18 cellular contexts compared by ENCODE assay signal in the genomic region with DNA sequence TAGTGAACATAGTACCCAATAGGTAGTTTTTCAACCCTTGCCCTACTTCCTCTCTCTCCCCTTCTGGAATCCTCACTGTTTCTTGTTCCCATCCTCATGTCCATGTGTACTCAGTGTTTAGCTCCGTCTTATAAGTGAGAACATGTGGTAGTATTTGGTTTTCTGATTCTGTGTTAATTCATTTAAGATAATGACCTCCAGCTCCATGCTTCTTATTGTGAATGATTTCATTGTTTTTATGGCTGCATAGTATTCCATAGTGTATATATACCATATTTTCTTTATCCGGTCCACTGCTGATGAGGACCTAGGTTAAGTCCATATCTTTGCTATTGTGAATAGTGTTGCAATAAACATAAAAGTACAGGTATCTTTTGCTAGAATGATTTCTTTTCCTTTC. TPM values are rescaled to one million over a fixed set of nuclear protein-coding genes. Genes with fewer than 3 reads are reported as not detected.
DNase-seq lines count a peak whose midpoint lies in the region; ATAC-seq, FAIRE-seq and TF ChIP-seq lines count a peak whose summit lies in the region.
"Had no signal": no experiment of that assay in that cellular context is flagged by ENCODE, and none has a peak within 500 bp of the region (broad histone marks: within the 10 kb centered on the region; RNA-seq: fewer than 3 reads in every experiment).

No MANE protein-coding gene starts in this region.

- H3K36me3 ChIP-seq in K562 (ENCODE audit: control insufficient read depth, insufficient read depth, low read length) (no peaks in the 10 kb centered on the region; the same call in 2 of the 3 replicates), BE2C (no peaks in the 10 kb centered on the region)
- H3K36me3 ChIP-seq: SJCRH30 had no signal

- no peaks in the 10 kb centered on the region for H3K9me3 Mint-ChIP-seq in activated T-cell treated with anti-CD3 and anti-CD28 coated beads, Interleukin-2, amount 50 U/mL, for 24 hours
- H3K9me3 Mint-ChIP-seq in nephron, result no peaks in the 10 kb centered on the region

- no peak for TF ChIP-seq RAD21 in K562 (CRISPR knock-in tag; conservative IDR thresholded peaks at IDR 0.05 in 1 of 2, IDR thresholded peaks at IDR 0.05 in 1 of 2)

- CTCF ChIA-PET in K562 (lab: Yijun Ruan, JAX; ENCODE audit: low intra/inter-chr PET ratio), result no interaction called here

- peaks cover 19% of the 10 kb centered on the region for H3K79me2 ChIP-seq in K562 (ENCODE audit: control insufficient read depth, insufficient read depth, low read length)

- TF ChIP-seq CTCF in K562 (IDR thresholded peaks at IDR 0.05 in 2 of 3, conservative IDR thresholded peaks at IDR 0.05 in 1 of 3; ENCODE audit: insufficient read depth in 2 of 3, low read depth in 1 of 3, low read length in 3 of 3), result no peak
- TF ChIP-seq CTCF in nephron (IDR thresholded peaks at IDR 0.05; ENCODE audit: unreplicated experiment in 3 of 3), result no peak
- no peak for TF ChIP-seq CTCF in BE2C (IDR thresholded peaks at IDR 0.05; ENCODE audit: low read depth, low read length)

- H3K9me3 ChIP-seq in K562 (replicated peaks; ENCODE audit: control insufficient read depth, insufficient read depth, low read depth, low read length) (no peaks in the 10 kb centered on the region), BE2C (no peaks in the 10 kb centered on the region)
- H3K9me3 ChIP-seq: SJCRH30 had no signal

- no peaks in the 10 kb centered on the region for H3K9me1 ChIP-seq in K562 (ENCODE audit: control insufficient read depth, insufficient read depth, low read length)

- BruUV-seq in K562 (replicated peaks; lab: Mats Ljungman, UMichigan), result no TSS peak

- ATAC-seq in K562, result no peak
- ATAC-seq in GM19463 (IDR thresholded peaks at IDR 0.05; ENCODE audit: unreplicated experiment), result no peak

- in situ Hi-C loops in K562 (cut with MboI), result no loop called here

- FAIRE-seq in GM19239 (lab: Jason Lieb, UNC), result peak; percentile 26
- no peak for FAIRE-seq in K562 (lab: Jason Lieb, UNC)
- FAIRE-seq: A204.1 had no signal

- POLR2A ChIA-PET in K562 (lab: Yijun Ruan, JAX), result no interaction called here

- H3K4me3 Mint-ChIP-seq in activated T-cell treated with anti-CD3 and anti-CD28 coated beads, Interleukin-2, amount 50 U/mL, for 24 hours, result no peak overlapping the region
- H3K4me3 Mint-ChIP-seq in nephron, result no peak overlapping the region

- H3K27me3 Mint-ChIP-seq in activated T-cell treated with anti-CD3 and anti-CD28 coated beads, Interleukin-2, amount 50 U/mL, for 24 hours, result no peaks in the 10 kb centered on the region
- no peaks in the 10 kb centered on the region for H3K27me3 Mint-ChIP-seq in nephron (ENCODE audit: low read depth)

- no peak overlapping the region for H2AFZ ChIP-seq in K562 (ENCODE audit: low read depth, low read length)

- peak overlapping the region; percentile 62 for H3K27ac Mint-ChIP-seq in activated T-cell treated with anti-CD3 and anti-CD28 coated beads, Interleukin-2, amount 50 U/mL, for 24 hours
- H3K27ac Mint-ChIP-seq in nephron, result peak overlapping the region in 2 of 3 experiments; percentile 1 to 4

- H3K36me3 Mint-ChIP-seq in activated T-cell treated with anti-CD3 and anti-CD28 coated beads, Interleukin-2, amount 50 U/mL, for 24 hours (ENCODE audit: low read depth), result peaks cover 26% of the 10 kb centered on the region
- H3K36me3 Mint-ChIP-seq in nephron (ENCODE audit: low read depth), result peaks cover 6% of the 10 kb centered on the region

- H3K4me1 ChIP-seq in K562 (replicated peaks in 1 of 2; ENCODE audit: control insufficient read depth in 2 of 2, insufficient read depth in 2 of 2, low read length in 2 of 2) (peaks cover 10 to 12% of the 10 kb centered on the region in 2 experiments; a peak in 4 of 5 replicates), BE2C (no peaks in the 10 kb centered on the region; the same call in 1 of the 2 replicates)
- H3K4me1 ChIP-seq: SJCRH30 had no signal

- TF ChIP-seq POLR2A in K562 (conservative IDR thresholded peaks at IDR 0.05), result no peak

- DNase-seq in activated T-cell treated with anti-CD3 and anti-CD28 coated beads, Interleukin-2, amount 50 U/mL, for 24 hours, result no peak
- DNase-seq in activated T-cell treated with anti-CD3 and anti-CD28 coated beads, Interleukin-2, amount 50 U/mL, for 1 hour, result no peak
- DNase-seq in GM19239 (ENCODE audit: insufficient read length, low spot score) (no peak), K562 (ENCODE audit: extremely low read depth in 1 of 4, low spot score in 3 of 4) (no peak), BE2C (no peak), DMS53 treated with DMSO at 0.1 percent for 48 hours (lab: John Stamatoyannopoulos, UW; ENCODE audit: unreplicated experiment) (no peak)
- DNase-seq: EL; NCI-H1092 treated with DMSO at 0.1 percent for 48 hours; NCI-H1694 treated with DMSO at 0.1 percent for 48 hours; NCI-H69; NK-92 treated with Interleukin-12 subunit alpha and Interleukin-12 subunit beta, amount 100 ng/mL, for 24 hours; OCI-M1; SJCRH30 had no signal

- intact Hi-C loops in K562 (cut with micrococcal nuclease), result no loop called here

- 96% methylated on average over 2 of the region's 2 CpGs for WGBS in K562 (ENCODE audit: insufficient coverage, low coverage, missing lambda C conversion rate)

- H3K4me1 Mint-ChIP-seq in activated T-cell treated with anti-CD3 and anti-CD28 coated beads, Interleukin-2, amount 50 U/mL, for 24 hours (ENCODE audit: low read depth), result peaks cover 87% of the 10 kb centered on the region
- H3K4me1 Mint-ChIP-seq in nephron, result peaks cover 67% of the 10 kb centered on the region

- no peak for TF ChIP-seq EP300 in K562 (IDR thresholded peaks at IDR 0.05; ENCODE audit: low read length)

- no peak overlapping the region for H3K4me2 ChIP-seq in K562 (ENCODE audit: insufficient read depth, low read length)
- H3K4me2 ChIP-seq: KMS-11 had no signal

- no peak overlapping the region for H3K9ac ChIP-seq in K562 (ENCODE audit: insufficient read depth in 1 of 2, low read depth in 2 of 2, low read length in 2 of 2)
- H3K9ac ChIP-seq: KMS-11 had no signal

- no peak overlapping the region for H3K4me3 ChIP-seq in K562
- no peak overlapping the region for H3K4me3 ChIP-seq in BE2C (ENCODE audit: low read depth, low read length)
- H3K4me3 ChIP-seq: SJCRH30 had no signal

- no peaks in the 10 kb centered on the region for H3K27me3 ChIP-seq in K562 (ENCODE audit: control insufficient read depth in 2 of 2, insufficient read depth in 2 of 2, low read length in 2 of 2)
- no peaks in the 10 kb centered on the region for H3K27me3 ChIP-seq in BE2C
- H3K27me3 ChIP-seq: SJCRH30 had no signal

- no peak overlapping the region for H3K27ac ChIP-seq in K562 (ENCODE audit: extremely low read depth, low read depth, low read length)
- H3K27ac ChIP-seq: KMS-11, RWPE1, SJCRH30 had no signal

- H4K20me1 ChIP-seq in K562 (replicated peaks; ENCODE audit: control insufficient read depth, insufficient read depth, low read length), result peaks cover 18% of the 10 kb centered on the region

TF ChIP-seq in K562, 482 proteins besides CTCF, POLR2A, EP300 and RAD21:
- TF ChIP-seq ZNF146 (CRISPR knock-in tag; IDR thresholded peaks at IDR 0.05; ENCODE audit: unreplicated experiment), result peak; percentile 51
- TF ChIP-seq FOXA1 (IDR thresholded peaks at IDR 0.05; ENCODE audit: borderline replicate concordance), result no peak
TF ChIP-seq in K562: peak in this region for 1.

RNA-seq across cellular contexts. Expression of a gene that starts 31.0 kb away (rescaled TPM):
- 15.6 and 19.2 TPM in 2 replicates for total RNA-seq in K562 (2011; cell fraction: chromatin; rRNA removed; ENCODE audit: low replicate concordance)
- 10.3 and 10.7 TPM in 2 replicates for total RNA-seq in K562 (2011; cell fraction: nucleolus; rRNA removed)
- total RNA-seq in K562 (2011; cell fraction: nucleoplasm; rRNA removed), result 10.5 and 12.5 TPM in 2 replicates
- total RNA-seq in K562 (2014; rRNA removed) (7.1 and 8.2 TPM in 2 replicates), K562 (2014; rRNA removed; fragmentation: Illumina TruSeq; extraction: Trizol) (12.0 TPM in 2 replicates), K562 (2015; rRNA removed; fragmentation: Illumina TruSeq; extraction: Trizol) (9.9 and 10.2 TPM in 2 replicates), K562 (2021) (11.3 and 11.9 TPM in 2 replicates)
- polyA plus RNA-seq in K562 (2011; rRNA removed) (11.3 and 15.3 TPM in 2 replicates), K562 (2014; fragmentation: Illumina TruSeq; extraction: Trizol) (12.2 and 14.5 TPM in 2 replicates), K562 (2014; fragmentation: Nextera tagmentation; extraction: Ambion mirVana) (10 to 100 TPM in 1 of 2 experiments, 1 to 10 TPM in 1; 8.8 to 17.1 TPM), K562 (2014; rRNA removed) (8.4 and 9.4 TPM in 2 replicates)
- 11.6 and 13.5 TPM in 2 replicates for polyA plus RNA-seq in K562 (2011; cell fraction: cytosol; rRNA removed)
- polyA plus RNA-seq in K562 (2011; cell fraction: nucleus; rRNA removed), result 9.3 and 12.3 TPM in 2 replicates
- polyA plus RNA-seq in K562 (2012), result 10.6 and 13.8 TPM in 2 replicates
- polyA minus RNA-seq in K562 (2011; rRNA and poly(A)+ RNA removed), result 18.1 and 18.7 TPM in 2 replicates
- polyA minus RNA-seq in K562 (2011; cell fraction: cytosol; rRNA and poly(A)+ RNA removed), result 8.7 and 10.5 TPM in 2 replicates
- polyA minus RNA-seq in K562 (2011; cell fraction: nucleus; rRNA and poly(A)+ RNA removed), result 7.4 and 19.0 TPM in 2 replicates
- polyA plus RNA-seq in BE2C (2012; ENCODE audit: insufficient read depth, insufficient read length, low read depth), result 10.5 TPM
